In the genomic region with DNA sequence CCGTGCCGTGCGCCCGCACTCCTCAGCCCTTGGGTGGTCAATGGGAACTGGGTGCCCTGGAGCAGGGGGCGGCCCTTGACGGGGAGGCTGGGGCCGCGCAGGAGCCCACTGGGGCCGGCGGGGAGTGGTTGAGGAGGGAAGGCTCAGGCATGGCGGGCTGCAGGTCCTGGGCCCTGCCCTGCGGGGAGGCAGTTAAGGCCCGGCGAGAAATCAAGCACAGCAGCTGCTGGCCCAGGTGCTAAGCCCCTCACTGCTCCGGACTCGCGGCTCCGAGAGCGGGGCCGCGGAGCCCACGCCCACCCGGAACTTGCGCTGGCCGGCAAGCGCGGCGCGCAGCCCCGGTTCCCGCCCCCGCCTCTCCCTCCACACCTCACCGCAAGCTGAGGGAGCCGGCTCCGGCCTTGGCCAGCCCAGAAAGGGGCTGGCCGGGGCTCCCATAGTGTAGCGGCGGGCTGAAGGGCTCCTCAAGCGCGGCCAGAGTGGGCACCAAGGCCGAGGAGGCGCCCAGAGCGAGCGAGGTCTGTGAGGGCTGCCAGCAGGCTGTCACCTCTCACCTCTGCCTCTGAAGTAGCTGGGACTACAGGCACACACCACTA, we compare ENCODE assay signal across 8 cellular contexts. TPM values are rescaled to one million over a fixed set of nuclear protein-coding genes. Genes with fewer than 3 reads are reported as not detected.
DNase-seq lines count a peak whose midpoint lies in the region; FAIRE-seq and TF ChIP-seq lines count a peak whose summit lies in the region.

No MANE protein-coding gene starts in this region.

- H3K9me3 ChIP-seq in adipocyte (ENCODE audit: control insufficient read depth, low read length): no peaks in the 10 kb centered on the region
- no peaks in the 10 kb centered on the region for H3K9me3 ChIP-seq in keratinocyte (ENCODE audit: control insufficient read depth, low read depth, low read length)
- no peaks in the 10 kb centered on the region for H3K9me3 ChIP-seq in stomach smooth muscle (ENCODE audit: control insufficient read depth in 2 of 2, low read length in 2 of 2)

- no peak for FAIRE-seq in keratinocyte (lab: Jason Lieb, UNC)

- no peaks in the 10 kb centered on the region for H3K9me1 ChIP-seq in keratinocyte (ENCODE audit: control insufficient read depth, extremely low read depth, insufficient read depth, low read length)

- H3K27ac ChIP-seq in keratinocyte (ENCODE audit: control insufficient read depth, insufficient read depth, low read length): no peak overlapping the region
- no peak overlapping the region for H3K27ac ChIP-seq in stomach smooth muscle (ENCODE audit: low read length)

- no peaks in the 10 kb centered on the region for H4K20me1 ChIP-seq in keratinocyte (ENCODE audit: control insufficient read depth, extremely low read depth, insufficient read depth, low read length)

- H3K27me3 ChIP-seq in adipocyte (replicated peaks; ENCODE audit: control insufficient read depth, insufficient read depth, low read length): peaks cover 13% of the 10 kb centered on the region
- H3K27me3 ChIP-seq in keratinocyte (ENCODE audit: control insufficient read depth, extremely low read depth, insufficient read depth, low read length): peaks cover 6% of the 10 kb centered on the region
- H3K27me3 ChIP-seq in stomach smooth muscle (ENCODE audit: control insufficient read depth in 1 of 2, insufficient read depth in 2 of 2, low read length in 2 of 2): no peaks in the 10 kb centered on the region

- H3K4me3 ChIP-seq in adipocyte (ENCODE audit: low read length): peak overlapping the region; percentile 65
- peak overlapping the region in 1 of 3 experiments; percentile 11 for H3K4me3 ChIP-seq in keratinocyte (ENCODE audit: control insufficient read depth in 2 of 3, extremely low read depth in 1 of 3, insufficient read depth in 2 of 3, low read depth in 1 of 3, low read length in 3 of 3)
- peak overlapping the region; percentile 51 to 55 for H3K4me3 ChIP-seq in stomach smooth muscle (ENCODE audit: low read length in 2 of 2)

- H3K79me2 ChIP-seq in keratinocyte (ENCODE audit: control insufficient read depth, insufficient read depth, low read length): no peaks in the 10 kb centered on the region

- H3K4me2 ChIP-seq in keratinocyte (ENCODE audit: control insufficient read depth, extremely low read depth, insufficient read depth, low read depth, low read length): peak overlapping the region; percentile 32

- peak overlapping the region; percentile 62 for H2AFZ ChIP-seq in keratinocyte (ENCODE audit: control insufficient read depth, low read length)

- TF ChIP-seq CTCF in keratinocyte (optimal IDR thresholded peaks at IDR 0.05 in 1 of 3, IDR thresholded peaks at IDR 0.05 in 1 of 3, conservative IDR thresholded peaks at IDR 0.05 in 1 of 3; ENCODE audit: extremely low read depth in 1 of 3, insufficient read depth in 2 of 3, low read length in 3 of 3): no peak

- dilution Hi-C loops in keratinocyte (cut with MboI; ENCODE audit: extremely low pct_ligation_motif_present, low sequenced_read_pairs): no loop called here

- DNase-seq in activated CD4-positive, alpha-beta T cell treated with anti-CD3 and anti-CD28 coated beads for 48 hours: peak; percentile 13
- no peak for DNase-seq in activated CD4-positive, alpha-beta T cell treated with anti-CD3 and anti-CD28 coated beads for 4 hours
- no peak for DNase-seq in adipocyte (ENCODE audit: low read depth)
- no peak for DNase-seq in keratinocyte (ENCODE audit: low read depth, low spot score)
- DNase-seq in Ammon's horn (ENCODE audit: low spot score): no peak
- DNase-seq in NCI-H2029 treated with DMSO at 0.1 percent for 48 hours (lab: John Stamatoyannopoulos, UW): no peak
- no peak for DNase-seq in SHP77 (lab: John Stamatoyannopoulos, UW)

- no peaks in the 10 kb centered on the region for H3K4me1 ChIP-seq in adipocyte (ENCODE audit: control insufficient read depth, insufficient read depth, low read length)
- no peaks in the 10 kb centered on the region for H3K4me1 ChIP-seq in keratinocyte (ENCODE audit: control insufficient read depth, extremely low read depth, insufficient read depth, low read length)
- H3K4me1 ChIP-seq in stomach smooth muscle (ENCODE audit: control insufficient read depth, insufficient read depth, low read length): peaks cover 12% of the 10 kb centered on the region

- H3K9ac ChIP-seq in adipocyte (ENCODE audit: low read length) (no peak overlapping the region), keratinocyte (ENCODE audit: control insufficient read depth, extremely low read depth, insufficient read depth, low read length) (peak overlapping the region; percentile 37), stomach smooth muscle (ENCODE audit: low read length in 2 of 2) (peak overlapping the region; percentile 22 to 42)

- H3K36me3 ChIP-seq in adipocyte (ENCODE audit: control insufficient read depth, insufficient read depth, low read length, severe bottlenecking): no peaks in the 10 kb centered on the region
- H3K36me3 ChIP-seq in keratinocyte (ENCODE audit: control insufficient read depth in 2 of 2, extremely low read depth in 1 of 2, insufficient read depth in 2 of 2, low read length in 2 of 2): no peaks in the 10 kb centered on the region
- no peaks in the 10 kb centered on the region for H3K36me3 ChIP-seq in stomach smooth muscle (ENCODE audit: control insufficient read depth in 2 of 2, insufficient read depth in 2 of 2, low read length in 2 of 2)

RNA-seq across cellular contexts. Expression of a gene that starts 7.8 kb away (rescaled TPM):
- polyA plus RNA-seq in keratinocyte: not detected in 3 replicates
- not detected for polyA plus RNA-seq in keratinocyte (2011; ENCODE audit: low read depth)
- not detected in 2 replicates for polyA plus RNA-seq in keratinocyte (2011; cell fraction: cytosol; rRNA removed)
- polyA plus RNA-seq in keratinocyte (2011; cell fraction: nucleus; rRNA removed): not detected in 2 replicates
- polyA plus RNA-seq in keratinocyte (2012; ENCODE audit: low replicate concordance): not detected in 2 replicates
- not detected in 3 replicates for polyA minus RNA-seq in keratinocyte
- not detected for polyA minus RNA-seq in keratinocyte (2011; cell fraction: cytosol; rRNA and poly(A)+ RNA removed)
- polyA minus RNA-seq in keratinocyte (2011; cell fraction: nucleus; rRNA and poly(A)+ RNA removed): not detected in 2 replicates

RNA-seq across cellular contexts. Expression of a gene that starts 53.2 kb away (rescaled TPM):
- 8.1 to 12.4 TPM (median 12.3 TPM) in 3 replicates for polyA plus RNA-seq in keratinocyte
- polyA plus RNA-seq in keratinocyte (2011; ENCODE audit: low read depth): 0.91 TPM
- polyA plus RNA-seq in keratinocyte (2011; cell fraction: cytosol; rRNA removed): 5.9 and 15.7 TPM in 2 replicates
- polyA plus RNA-seq in keratinocyte (2011; cell fraction: nucleus; rRNA removed): 16.5 and 25.3 TPM in 2 replicates
- polyA plus RNA-seq in keratinocyte (2012; ENCODE audit: low replicate concordance): 4.6 and 20.7 TPM in 2 replicates
- 13.8 to 33.9 TPM (median 14.7 TPM) in 3 replicates for polyA minus RNA-seq in keratinocyte
- polyA minus RNA-seq in keratinocyte (2011; cell fraction: cytosol; rRNA and poly(A)+ RNA removed): 15.0 TPM
- 13.9 and 14.2 TPM in 2 replicates for polyA minus RNA-seq in keratinocyte (2011; cell fraction: nucleus; rRNA and poly(A)+ RNA removed)
